Comparison of ENCODE assay signal across 1 cellular context in genomic region chr6:77450924-77451323, GRCh38.
TF ChIP-seq lines count a peak whose summit lies in the region.

No MANE protein-coding gene starts in this region.

TF ChIP-seq in SK-N-SH, 30 proteins besides CTCF, POLR2A, EP300 and RAD21:
- TF ChIP-seq MXI1 (IDR thresholded peaks at IDR 0.05; ENCODE audit: low read depth, low read length) (no peak), EZH2phosphoT487 (IDR thresholded peaks at IDR 0.05; ENCODE audit: borderline replicate concordance, low read depth) (no peak), ELF1 (IDR thresholded peaks at IDR 0.05) (no peak), SMC3 (IDR thresholded peaks at IDR 0.05; ENCODE audit: low read depth, low read length) (0 out of 2 replicates have a peak, but pooled peaks have one; percentile 15), TCF12 (IDR thresholded peaks at IDR 0.05) (no peak)
